In the genomic region with DNA sequence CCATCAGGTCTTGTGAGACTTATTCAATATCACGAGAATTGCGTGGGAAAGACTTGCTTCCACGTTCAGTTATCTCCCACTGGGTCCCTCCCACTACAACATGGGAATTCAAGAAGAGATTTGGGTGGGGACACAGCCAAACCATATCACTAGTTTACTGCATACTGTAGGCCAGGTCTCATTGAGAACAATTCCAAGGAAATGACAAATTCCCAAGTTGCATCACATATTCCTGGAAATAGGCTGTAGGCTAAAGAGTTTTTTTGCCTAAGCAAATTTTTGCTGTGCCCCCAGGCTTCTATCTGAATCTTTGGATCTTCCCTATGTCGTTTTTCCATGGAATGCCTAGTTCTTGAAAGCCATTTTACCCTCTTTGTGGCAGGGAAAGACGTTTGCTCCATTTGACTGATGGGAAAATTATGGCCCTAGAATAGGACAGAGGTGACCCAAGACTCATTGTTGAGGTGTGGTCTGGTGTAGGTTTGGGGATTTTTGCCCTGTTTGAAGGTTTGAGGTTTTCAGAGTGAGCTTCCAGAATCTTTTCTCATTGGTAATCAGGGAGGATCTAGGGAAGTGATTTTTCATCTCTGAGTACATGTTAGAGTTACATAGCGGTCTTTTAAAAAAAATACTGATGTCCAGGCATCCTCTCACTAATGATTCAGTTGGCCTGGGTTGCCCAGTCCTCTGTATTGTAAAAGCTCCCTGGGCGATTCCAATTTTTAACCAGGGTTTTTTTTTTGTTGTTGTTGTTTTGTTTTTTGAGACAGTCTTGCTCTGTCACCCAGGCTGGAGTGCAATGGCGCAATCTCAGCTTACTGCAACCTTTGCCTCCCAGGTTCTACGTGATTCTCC, we compare ENCODE assay signal across 23 cellular contexts. TPM values are rescaled to one million over a fixed set of nuclear protein-coding genes. Genes with fewer than 3 reads are reported as not detected.
DNase-seq lines count a peak whose midpoint lies in the region; ATAC-seq, FAIRE-seq and TF ChIP-seq lines count a peak whose summit lies in the region.
"Had no signal": no experiment of that assay in that cellular context is flagged by ENCODE, and none has a peak within 500 bp of the region (broad histone marks: within the 10 kb centered on the region; RNA-seq: fewer than 3 reads in every experiment).

No MANE protein-coding gene starts in this region.

- no peaks in the 10 kb centered on the region for H3K4me1 ChIP-seq in CD4-positive, CD25-positive, alpha-beta regulatory T cell (ENCODE audit: control insufficient read depth, insufficient read depth, low read length, poor library complexity, severe bottlenecking)
- H3K4me1 ChIP-seq in H9 (ENCODE audit: insufficient read depth, low read length): peaks cover 1% of the 10 kb centered on the region; the same call in 1 of the 2 replicates
- peaks cover 3% of the 10 kb centered on the region for H3K4me1 ChIP-seq in mesenchymal stem cell (ENCODE audit: control insufficient read depth, insufficient read depth, low read depth, low read length)
- H3K4me1 ChIP-seq: BLaER1 treated with 17β-estradiol and CSF1 and Interleukin-3, amounts not matched to agents 10 nM and 100 nM had no signal

- H3K23me2 ChIP-seq in H9 (ENCODE audit: insufficient read length, low read depth, low read length, poor library complexity, severe bottlenecking): no peaks in the 10 kb centered on the region

- H2AFZ ChIP-seq in H9 (ENCODE audit: low read length) (no peak overlapping the region), mesenchymal stem cell (ENCODE audit: low read depth, low read length) (no peak overlapping the region)
- H2AFZ ChIP-seq: neural progenitor cell had no signal

- H3K27ac Mint-ChIP-seq in CD4-positive, CD25-positive, alpha-beta regulatory T cell: peak overlapping the region in 2 of 3 donors; percentile 5 to 55
- H3K27ac Mint-ChIP-seq in H9: peak overlapping the region; percentile 39 to 81 (median 58); a peak in 5 of 7 replicates
- H3K27ac Mint-ChIP-seq: neural progenitor cell; T-helper 2 cell treated with Interferon-gamma antibody and Interleukin-4, amounts not matched to agents 5 μg/mL and 100 μg/mL, for 36 hours had no signal

- H2BK15ac ChIP-seq in H9 (ENCODE audit: low read depth, low read length): no peak overlapping the region
- no peak overlapping the region for H2BK15ac ChIP-seq in mesenchymal stem cell (ENCODE audit: low read depth, poor library complexity, severe bottlenecking)

- H3K27ac ChIP-seq in CD4-positive, CD25-positive, alpha-beta regulatory T cell (ENCODE audit: insufficient read depth, low read length, poor library complexity, severe bottlenecking): no peak overlapping the region
- no peak overlapping the region for H3K27ac ChIP-seq in H9 (ENCODE audit: insufficient read length, low read depth, low read length)
- no peak overlapping the region for H3K27ac ChIP-seq in mesenchymal stem cell (ENCODE audit: low read length, poor library complexity, severe bottlenecking)
- H3K27ac ChIP-seq: BLaER1 treated with 17β-estradiol and CSF1 and Interleukin-3, amounts not matched to agents 10 nM and 100 nM; neural progenitor cell; thoracic aorta had no signal

- H3K4ac ChIP-seq in H9 (ENCODE audit: low read depth, low read length) (no peak overlapping the region), mesenchymal stem cell (ENCODE audit: low read depth in 1 of 2, low read length in 2 of 2) (no peak overlapping the region)

- H2BK5ac ChIP-seq in H9 (ENCODE audit: insufficient read length, low read length): no peak overlapping the region
- no peak overlapping the region for H2BK5ac ChIP-seq in mesenchymal stem cell (ENCODE audit: low read depth, low read length, poor library complexity, severe bottlenecking)

- no peaks in the 10 kb centered on the region for H3K27me3 ChIP-seq in CD4-positive, CD25-positive, alpha-beta regulatory T cell (ENCODE audit: control insufficient read depth, insufficient read depth, low read length)
- no peaks in the 10 kb centered on the region for H3K27me3 ChIP-seq in H9 (ENCODE audit: insufficient read depth, low read length)
- no peaks in the 10 kb centered on the region for H3K27me3 ChIP-seq in bronchial epithelial cell (ENCODE audit: control insufficient read depth, insufficient read depth, low read length)
- H3K27me3 ChIP-seq in mesenchymal stem cell (ENCODE audit: control insufficient read depth in 1 of 2, insufficient read depth in 1 of 2, low read length in 2 of 2): no peaks in the 10 kb centered on the region
- H3K27me3 ChIP-seq in MG63: no peaks in the 10 kb centered on the region
- H3K27me3 ChIP-seq: BLaER1 treated with 17β-estradiol and CSF1 and Interleukin-3, amounts not matched to agents 10 nM and 100 nM; neural progenitor cell had no signal

- TF ChIP-seq POLR2A in GM12892 (IDR thresholded peaks at IDR 0.05; ENCODE audit: low read depth, low read length): no peak

- H3K9ac ChIP-seq in H9 (ENCODE audit: extremely low read depth, insufficient read length, low read length) (no peak overlapping the region), mesenchymal stem cell (ENCODE audit: low read length) (no peak overlapping the region)
- H3K9ac ChIP-seq: neural progenitor cell had no signal

- peaks cover 83% of the 10 kb centered on the region for H3K36me3 ChIP-seq in CD4-positive, CD25-positive, alpha-beta regulatory T cell (ENCODE audit: control insufficient read depth, insufficient read depth, low read length)
- H3K36me3 ChIP-seq in bronchial epithelial cell (ENCODE audit: control insufficient read depth, insufficient read depth, low read length): peaks cover 49% of the 10 kb centered on the region
- H3K36me3 ChIP-seq in mesenchymal stem cell (ENCODE audit: control insufficient read depth in 1 of 2, insufficient read depth in 2 of 2, low read depth in 1 of 2, low read length in 2 of 2): peaks cover 60 to 77% of the 10 kb centered on the region in 2 experiments
- H3K36me3 ChIP-seq in MG63: peaks cover 32% of the 10 kb centered on the region
- H3K36me3 ChIP-seq: neural progenitor cell had no signal

- H3K56ac ChIP-seq in H9 (ENCODE audit: insufficient read length, low read depth, low read length): no peak overlapping the region

- no peaks in the 10 kb centered on the region for H3K9me3 ChIP-seq in CD4-positive, CD25-positive, alpha-beta regulatory T cell (ENCODE audit: control insufficient read depth in 2 of 2, low read length in 2 of 2)
- H3K9me3 ChIP-seq in H9 (ENCODE audit: control insufficient read depth, low read depth, low read length) (no peaks in the 10 kb centered on the region), mesenchymal stem cell (ENCODE audit: control insufficient read depth, low read length) (no peaks in the 10 kb centered on the region), MG63 (no peaks in the 10 kb centered on the region)
- H3K9me3 ChIP-seq: BLaER1 treated with 17β-estradiol and CSF1 and Interleukin-3, amounts not matched to agents 10 nM and 100 nM; thoracic aorta had no signal

- no CpG with 5 or more reads among the region's 9 CpGs for WGBS in H9 (ENCODE audit: extremely low coverage, insufficient read length, low lambda C conversion rate)
- WGBS in mesenchymal stem cell: 97% methylated on average over 9 of the region's 9 CpGs

- H3K4me1 Mint-ChIP-seq in CD4-positive, CD25-positive, alpha-beta regulatory T cell: peaks cover 0 to 13% (median 10%) of the 10 kb centered on the region in 4 donors
- H3K4me1 Mint-ChIP-seq in H9: peaks cover 26 to 40% of the 10 kb centered on the region in 2 experiments

- no peak overlapping the region for H4K5ac ChIP-seq in H9 (ENCODE audit: insufficient read length, low read depth, low read length)

- H2BK20ac ChIP-seq in H9 (ENCODE audit: low read depth, low read length, poor library complexity, severe bottlenecking): no peak overlapping the region

- no peaks in the 10 kb centered on the region for H3K27me3 Mint-ChIP-seq in CD4-positive, CD25-positive, alpha-beta regulatory T cell
- H3K27me3 Mint-ChIP-seq in H9 (ENCODE audit: low read depth): no peaks in the 10 kb centered on the region
- H3K27me3 Mint-ChIP-seq: central memory CD8-positive, alpha-beta T cell; IgD-negative memory B cell had no signal

- peaks cover 3% of the 10 kb centered on the region for H3K79me1 ChIP-seq in H9 (ENCODE audit: insufficient read depth, low read depth, low read length, poor library complexity, severe bottlenecking)
- H3K79me1 ChIP-seq in mesenchymal stem cell (replicated peaks; ENCODE audit: low read length, poor library complexity, severe bottlenecking): peaks cover 40% of the 10 kb centered on the region

- no peak overlapping the region for H3K4me2 ChIP-seq in H9 (ENCODE audit: insufficient read depth, insufficient read length, low read length)
- no peak overlapping the region for H3K4me2 ChIP-seq in mesenchymal stem cell (ENCODE audit: low read length, poor library complexity, severe bottlenecking)
- H3K4me2 ChIP-seq: BLaER1 treated with 17β-estradiol and CSF1 and Interleukin-3, amounts not matched to agents 10 nM and 100 nM; neural progenitor cell had no signal

- no peak overlapping the region for H3K4me3 ChIP-seq in CD4-positive, CD25-positive, alpha-beta regulatory T cell (ENCODE audit: low read depth, low read length)
- H3K4me3 ChIP-seq in bronchial epithelial cell (ENCODE audit: low read depth, low read length) (no peak overlapping the region), mesenchymal stem cell (ENCODE audit: insufficient read depth in 1 of 2, low read depth in 1 of 2, low read length in 2 of 2) (no peak overlapping the region), MG63 (no peak overlapping the region)
- H3K4me3 ChIP-seq: BLaER1 treated with 17β-estradiol and CSF1 and Interleukin-3, amounts not matched to agents 10 nM and 100 nM; neural progenitor cell; thoracic aorta had no signal

- no peaks in the 10 kb centered on the region for H4K20me1 ChIP-seq in H9 (ENCODE audit: control insufficient read depth, insufficient read depth, insufficient read length)

- no peak overlapping the region for H4K91ac ChIP-seq in H9 (ENCODE audit: insufficient read length, low read depth, low read length)
- no peak overlapping the region for H4K91ac ChIP-seq in mesenchymal stem cell (ENCODE audit: low read length)

- H3K79me2 ChIP-seq in H9 (ENCODE audit: insufficient read depth, low read length): no peaks in the 10 kb centered on the region; the same call in 1 of the 2 replicates

- peaks cover 38% of the 10 kb centered on the region for H3K36me3 Mint-ChIP-seq in CD4-positive, CD25-positive, alpha-beta regulatory T cell
- H3K36me3 Mint-ChIP-seq in H9 (ENCODE audit: insufficient read depth in 1 of 3, low read depth in 3 of 3): peaks cover 24 to 60% (median 28%) of the 10 kb centered on the region in 3 experiments

- no peak overlapping the region for H3K23ac ChIP-seq in H9 (ENCODE audit: insufficient read length, low read depth, low read length)
- no peak overlapping the region for H3K23ac ChIP-seq in mesenchymal stem cell (ENCODE audit: low read length in 2 of 2)

- H3T11ph ChIP-seq in H9 (ENCODE audit: low read length): no peak overlapping the region

- H3K18ac ChIP-seq in H9 (ENCODE audit: insufficient read length, low read depth, low read length): no peak overlapping the region
- no peak overlapping the region for H3K18ac ChIP-seq in mesenchymal stem cell (ENCODE audit: low read depth in 1 of 2, low read length in 2 of 2)

- H2AK5ac ChIP-seq in H9 (ENCODE audit: insufficient read length, low read length) (no peak overlapping the region), mesenchymal stem cell (ENCODE audit: low read length, severe bottlenecking) (no peak overlapping the region)

- H3K14ac ChIP-seq in H9 (ENCODE audit: insufficient read depth, low read length) (no peak overlapping the region), mesenchymal stem cell (ENCODE audit: low read length in 2 of 2) (no peak overlapping the region)

- H2BK120ac ChIP-seq in H9 (ENCODE audit: low read depth, low read length, poor library complexity, severe bottlenecking): no peak overlapping the region
- H2BK120ac ChIP-seq in mesenchymal stem cell (ENCODE audit: low read depth, low read length): no peak overlapping the region

- no peak for ATAC-seq in CD4-positive, CD25-positive, alpha-beta regulatory T cell (ENCODE audit: low read depth in 2 of 2)
- ATAC-seq in GM21529 (IDR thresholded peaks at IDR 0.05; ENCODE audit: unreplicated experiment): no peak
- ATAC-seq: left cardiac atrium had no signal

- no peak for DNase-seq in CD4-positive, CD25-positive, alpha-beta regulatory T cell
- no peak for DNase-seq in H9
- peak; percentile 51 for DNase-seq in bronchial epithelial cell (ENCODE audit: low read depth)
- peak; percentile 34 for DNase-seq in mesenchymal stem cell
- DNase-seq in NCI-H2227 (lab: John Stamatoyannopoulos, UW; ENCODE audit: unreplicated experiment): no peak
- DNase-seq in GM12892 (ENCODE audit: insufficient read length): no peak
- DNase-seq in MG63: no peak
- DNase-seq: activated CD4-positive, CD25-positive, alpha-beta regulatory T cell; amniotic stem cell; DMS53; effector CD8-positive, alpha-beta T cell; foreskin melanocyte; left cardiac atrium; midbrain; NCI-H2029; NCI-H526 had no signal

- TF ChIP-seq CTCF in H9 (conservative IDR thresholded peaks at IDR 0.05) (no peak), bronchial epithelial cell (IDR thresholded peaks at IDR 0.05; ENCODE audit: insufficient read depth, low read length, severe bottlenecking) (no peak)

- H3K9me3 Mint-ChIP-seq in CD4-positive, CD25-positive, alpha-beta regulatory T cell: no peaks in the 10 kb centered on the region
- H3K9me3 Mint-ChIP-seq in H9: no peaks in the 10 kb centered on the region
- H3K9me3 Mint-ChIP-seq: central memory CD8-positive, alpha-beta T cell; IgD-negative memory B cell; neural progenitor cell; T-helper 2 cell treated with Interferon-gamma antibody and Interleukin-4, amounts not matched to agents 5 μg/mL and 100 μg/mL, for 36 hours had no signal

- FAIRE-seq in bronchial epithelial cell (lab: Jason Lieb, UNC) (no peak), GM12892 (lab: Jason Lieb, UNC) (no peak)

- no peak overlapping the region for H3K4me3 Mint-ChIP-seq in CD4-positive, CD25-positive, alpha-beta regulatory T cell
- no peak overlapping the region for H3K4me3 Mint-ChIP-seq in H9
- H3K4me3 Mint-ChIP-seq: central memory CD8-positive, alpha-beta T cell; IgD-negative memory B cell; neural progenitor cell; T-helper 2 cell treated with Interferon-gamma antibody and Interleukin-4, amounts not matched to agents 5 μg/mL and 100 μg/mL, for 36 hours had no signal

- H4K8ac ChIP-seq in H9 (replicated peaks; ENCODE audit: insufficient read length, low read depth, low read length) (no peak overlapping the region), mesenchymal stem cell (ENCODE audit: low read length) (no peak overlapping the region)

- no peak overlapping the region for H2BK12ac ChIP-seq in H9 (ENCODE audit: insufficient read length, low read depth, low read length)
- H2BK12ac ChIP-seq in mesenchymal stem cell (ENCODE audit: low read length in 2 of 2): no peak overlapping the region

RNA-seq across cellular contexts. Expression of gene TACR2, which starts 44.4 kb away (rescaled TPM):
- total RNA-seq in CD4-positive, CD25-positive, alpha-beta regulatory T cell: not detected
- polyA plus RNA-seq in CD4-positive, CD25-positive, alpha-beta regulatory T cell: under 1 TPM in 2 of 4 donors, not detected in 2; 0.13 to 0.14 TPM
- not detected in 2 replicates for total RNA-seq in H9 (2021)
- under 0.01 TPM in 1 of 2 replicates, not detected in the other for total RNA-seq in bronchial epithelial cell
- not detected for polyA plus RNA-seq in mesenchymal stem cell (2013, experiment 1 of 2)
- 0.01 TPM for polyA plus RNA-seq in mesenchymal stem cell (2013, experiment 2 of 2)
- polyA plus RNA-seq in GM12892 (2012; ENCODE audit: missing spikeins): 0.45 TPM
- total RNA-seq in MG63 (2014; rRNA removed; shearing (Covaris generic); ENCODE audit: low replicate concordance): not detected in 2 replicates

Comparison
In these comparisons a context has a peak if more than half of its experiments do, and no peak if none do; other contexts are left out.
1. DNase-seq: peak in bronchial epithelial cell (single experiment) and mesenchymal stem cell (single experiment); none in CD4-positive, CD25-positive, alpha-beta regulatory T cell (0 of 3), H9 (single experiment), NCI-H2227 (single experiment), GM12892 (single experiment) and MG63 (single experiment).